In the genomic region with DNA sequence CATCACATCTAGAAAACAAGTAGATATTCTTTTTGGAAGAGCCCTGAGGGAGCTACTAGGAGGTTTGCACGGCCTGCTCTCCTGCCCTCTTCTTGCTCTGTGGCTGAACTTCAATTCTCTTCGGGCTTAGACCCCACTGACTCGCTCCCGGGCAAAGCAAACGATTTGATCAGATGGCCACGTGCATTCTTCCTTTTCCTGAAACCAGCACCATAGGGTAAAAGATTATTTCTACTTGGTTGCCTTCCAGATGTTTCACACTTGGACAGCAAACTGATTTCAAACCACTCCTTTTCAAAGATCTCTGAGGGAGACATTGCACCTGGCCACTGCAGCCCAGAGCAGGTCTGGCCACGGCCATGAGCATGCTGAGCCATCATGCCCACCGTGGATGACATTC, we compare ENCODE assay signal across 1 cellular context.
TF ChIP-seq lines count a peak whose summit lies in the region.

A gene (plus strand): TSS at position 258 of the 400 bp plus-strand sequence. CDS start 121 bp downstream, at position 379.

TF ChIP-seq in liver, 16 proteins besides CTCF, POLR2A, EP300 and RAD21 (continued from another document):
- TF ChIP-seq NR2F2 (IDR thresholded peaks at IDR 0.05) (no peak), EGR1 (IDR thresholded peaks at IDR 0.05; ENCODE audit: low read depth in 2 of 2) (no peak), YY1 (IDR thresholded peaks at IDR 0.05) (peak; percentile 84)
